Comparison of ENCODE assay signal across 18 cellular contexts in genomic region chr10:132423966-132424847, GRCh38. TPM values are rescaled to one million over a fixed set of nuclear protein-coding genes. Genes with fewer than 3 reads are reported as not detected.
DNase-seq lines count a peak whose midpoint lies in the region; ATAC-seq and TF ChIP-seq lines count a peak whose summit lies in the region.
"Had no signal": no experiment of that assay in that cellular context is flagged by ENCODE, and none has a peak within 500 bp of the region (broad histone marks: within the 10 kb centered on the region; RNA-seq: fewer than 3 reads in every experiment).

No MANE protein-coding gene starts in this region.

- no peak for ATAC-seq in Panc1
- ATAC-seq: right lobe of liver had no signal

- H3K9me3 Mint-ChIP-seq in immature natural killer cell = no peaks in the 10 kb centered on the region
- H3K9me3 Mint-ChIP-seq: activated CD4-positive, alpha-beta T cell treated with anti-CD3 and anti-CD28 coated beads, Interleukin-2, amount 10 ng/mL, durations not matched to agents 24 days and 14 days; activated naive CD8-positive, alpha-beta T cell treated with anti-CD3 and anti-CD28 coated beads, Interleukin-2, amount 10 ng/mL, durations not matched to agents 7 days and 5 days had no signal

- peaks cover 37% of the 10 kb centered on the region for H3K4me1 ChIP-seq in Panc1 (ENCODE audit: control insufficient read depth, insufficient read depth, low read length)

- H3K4me1 Mint-ChIP-seq in immature natural killer cell = peaks cover 39% of the 10 kb centered on the region in 2 donors

- peak overlapping the region in 5 of 6 donors; percentile 80 to 93 (median 92) for H3K27ac Mint-ChIP-seq in immature natural killer cell
- H3K27ac Mint-ChIP-seq: activated CD4-positive, alpha-beta T cell treated with anti-CD3 and anti-CD28 coated beads, Interleukin-2, amount 10 ng/mL, durations not matched to agents 24 days and 14 days had no signal

- H3K27ac ChIP-seq in Panc1 (ENCODE audit: low read length) = 0 out of 2 replicates have a peak overlapping the region, but pooled peaks have one; percentile 32
- H3K27ac ChIP-seq: 22Rv1, C4-2B, right lobe of liver, thyroid gland had no signal

- intact Hi-C loops in Panc1 (cut with micrococcal nuclease; ENCODE audit: unreplicated experiment) = no loop called here

- H3K36me3 Mint-ChIP-seq in immature natural killer cell = no peaks in the 10 kb centered on the region
- H3K36me3 Mint-ChIP-seq: activated naive CD8-positive, alpha-beta T cell treated with anti-CD3 and anti-CD28 coated beads, Interleukin-2, amount 10 ng/mL, durations not matched to agents 7 days and 5 days had no signal

- H3K4me3 ChIP-seq in Panc1 (ENCODE audit: low read depth in 2 of 2, low read length in 2 of 2) = no peak overlapping the region
- H3K4me3 ChIP-seq: right lobe of liver, thyroid gland had no signal

- peaks cover 7 to 21% (median 18%) of the 10 kb centered on the region in 3 donors for H3K27me3 Mint-ChIP-seq in immature natural killer cell (ENCODE audit: low read depth in 3 of 3)
- H3K27me3 Mint-ChIP-seq: activated CD4-positive, alpha-beta T cell treated with anti-CD3 and anti-CD28 coated beads, Interleukin-2, amount 10 ng/mL, durations not matched to agents 24 days and 14 days; activated naive CD8-positive, alpha-beta T cell treated with anti-CD3 and anti-CD28 coated beads, Interleukin-2, amount 10 ng/mL, durations not matched to agents 7 days and 5 days had no signal

- no peak overlapping the region for H3K4me3 Mint-ChIP-seq in immature natural killer cell
- H3K4me3 Mint-ChIP-seq: activated CD4-positive, alpha-beta T cell treated with anti-CD3 and anti-CD28 coated beads, Interleukin-2, amount 10 ng/mL, durations not matched to agents 24 days and 14 days; activated naive CD8-positive, alpha-beta T cell treated with anti-CD3 and anti-CD28 coated beads, Interleukin-2, amount 10 ng/mL, durations not matched to agents 7 days and 5 days had no signal

- POLR2A ChIA-PET in Panc1 (lab: Charles Lee) = no interaction called here

- no TSS peak for BruUV-seq in Panc1 (replicated peaks; lab: Mats Ljungman, UMichigan)

- in situ Hi-C loops in Panc1 (cut with HindIII; ENCODE audit: low pct_unique_long_range_greater_than_20kb, low sequenced_read_pairs) = no loop called here

- no peaks in the 10 kb centered on the region for H3K27me3 ChIP-seq in Panc1 (ENCODE audit: control insufficient read depth, insufficient read depth, low read length)
- H3K27me3 ChIP-seq: right lobe of liver, thyroid gland had no signal

- CTCF ChIA-PET in Panc1 (lab: Charles Lee) = no interaction called here

- H3K9me3 ChIP-seq in Panc1 (ENCODE audit: control insufficient read depth, insufficient read depth, low read depth, low read length) = no peaks in the 10 kb centered on the region
- H3K9me3 ChIP-seq: right lobe of liver, thyroid gland had no signal

- no peak for TF ChIP-seq CTCF in Panc1 (IDR thresholded peaks at IDR 0.05)

- DNase-seq in DMS 273 (lab: John Stamatoyannopoulos, UW; ENCODE audit: unreplicated experiment) (peak; percentile 23), DMS 273 treated with DMSO at 0.1 percent for 48 hours (lab: John Stamatoyannopoulos, UW) (no peak), Panc1 (ENCODE audit: low read depth, low spot score) (no peak), immature natural killer cell (no peak), superior temporal gyrus (ENCODE audit: extremely low spot score) (peak; percentile 31), CD1c-positive myeloid dendritic cell (ENCODE audit: extremely low spot score) (no peak), kidney glomerular epithelial cell (lab: John Stamatoyannopoulos, UW) (no peak)
- no peak for DNase-seq in activated T-cell treated with anti-CD3 and anti-CD28 coated beads, Interleukin-2, amount 50 U/mL, for 1 hour
- DNase-seq: activated CD4-positive, alpha-beta T cell treated with anti-CD3 and anti-CD28 coated beads, Interleukin-2, amount 10 ng/mL, durations not matched to agents 24 days and 14 days; activated naive CD8-positive, alpha-beta T cell treated with anti-CD3 and anti-CD28 coated beads, Interleukin-2, amount 10 ng/mL, durations not matched to agents 7 days and 5 days; EL; right lobe of liver; stimulated activated CD4-positive, alpha-beta T cell treated with anti-CD3 and anti-CD28 coated beads, Interleukin-2, amount 100 ng/mL, for 48 hours; stimulated activated CD8-positive, alpha-beta memory T cell treated with anti-CD3 and anti-CD28 coated beads, Interleukin-4, amount 100 ng/mL, for 48 hours; T-helper 9 cell had no signal

- H3K36me3 ChIP-seq in Panc1 (ENCODE audit: control insufficient read depth, insufficient read depth, low read length) = no peaks in the 10 kb centered on the region
- H3K36me3 ChIP-seq: right lobe of liver, thyroid gland had no signal

RNA-seq across cellular contexts. Expression of gene PWWP2B, which starts 27.2 kb away (rescaled TPM):
- total RNA-seq in Panc1 (2021; ENCODE audit: unreplicated experiment) = 51.6 TPM
- polyA plus RNA-seq in Panc1 (2012; ENCODE audit: insufficient read length) = 56.2 TPM
- 1 to 10 TPM; 4.0 to 7.3 (median 4.3) TPM for polyA plus RNA-seq in immature natural killer cell

Comparison
In these comparisons a context has a peak if more than half of its experiments do, and no peak if none do; other contexts are left out.
1. DNase-seq: peak in DMS 273 (single experiment) and superior temporal gyrus (single experiment); none in DMS 273 treated with DMSO at 0.1 percent for 48 hours (single experiment), Panc1 (single experiment), immature natural killer cell (0 of 3), activated T-cell treated with anti-CD3 and anti-CD28 coated beads, Interleukin-2, amount 50 U/mL, for 1 hour (single experiment), CD1c-positive myeloid dendritic cell (single experiment) and kidney glomerular epithelial cell (single experiment).